Comparison of ENCODE assay signal across 30 cellular contexts in genomic region chr3:138384971-138385370, GRCh38. TPM values are rescaled to one million over a fixed set of nuclear protein-coding genes. Genes with fewer than 3 reads are reported as not detected.
A peak's percentile ranks its signal among the peaks of the same experiment; 100 is the strongest.
DNase-seq lines count a peak whose midpoint lies in the region; ATAC-seq, FAIRE-seq and TF ChIP-seq lines count a peak whose summit lies in the region.
"Had no signal": no experiment of that assay in that cellular context is flagged by ENCODE, and none has a peak within 500 bp of the region (broad histone marks: within the 10 kb centered on the region; RNA-seq: fewer than 3 reads in every experiment).

No MANE protein-coding gene starts in this region.

- no peak overlapping the region for H3K23ac ChIP-seq in trophoblast cell (ENCODE audit: low read length)

- TF ChIP-seq POLR2A in HepG2 (IDR thresholded peaks at IDR 0.05; ENCODE audit: insufficient read depth in 1 of 2, low read depth in 2 of 2, low read length in 2 of 2) (no peak), right lobe of liver (IDR thresholded peaks at IDR 0.05) (no peak), adrenal gland (IDR thresholded peaks at IDR 0.05) (no peak), prostate gland (IDR thresholded peaks at IDR 0.05) (no peak)

- no peak overlapping the region for H2AFZ ChIP-seq in HepG2 (ENCODE audit: low read length)
- no peak overlapping the region for H2AFZ ChIP-seq in trophoblast cell (ENCODE audit: insufficient read depth, low read length, poor library complexity)

- H3K4me1 ChIP-seq in HepG2 (ENCODE audit: insufficient read depth, low read length), result peaks cover 32% of the 10 kb centered on the region
- peaks cover 0 to 9% (median 0%) of the 10 kb centered on the region in 4 donors for H3K4me1 ChIP-seq in right lobe of liver
- peaks cover 38 to 44% of the 10 kb centered on the region in 2 donors for H3K4me1 ChIP-seq in adrenal gland (replicated peaks in 1 of 2)
- H3K4me1 ChIP-seq in trophoblast cell (ENCODE audit: control insufficient read depth in 1 of 2, insufficient read depth in 2 of 2, low read length in 2 of 2), result peaks cover 19 to 29% of the 10 kb centered on the region in 2 experiments
- H3K4me1 ChIP-seq in prostate gland (replicated peaks), result no peaks in the 10 kb centered on the region
- H3K4me1 ChIP-seq: BLaER1 had no signal

- H2AK5ac ChIP-seq in trophoblast cell (ENCODE audit: low read length), result no peak overlapping the region

- no peak overlapping the region for H2BK5ac ChIP-seq in trophoblast cell (ENCODE audit: low read depth, low read length, poor library complexity)

- no peak overlapping the region for H3K18ac ChIP-seq in trophoblast cell (ENCODE audit: low read length)

- no peak overlapping the region for H3K14ac ChIP-seq in trophoblast cell (ENCODE audit: low read length)

- H3K4me3 ChIP-seq in HepG2 (replicated peaks in 1 of 3; ENCODE audit: insufficient read depth in 1 of 3, low read depth in 2 of 3, low read length in 3 of 3) (no peak overlapping the region), right lobe of liver (no peak overlapping the region), adrenal gland (no peak overlapping the region), trophoblast cell (ENCODE audit: low read depth, low read length) (no peak overlapping the region), prostate gland (no peak overlapping the region)
- H3K4me3 ChIP-seq: BLaER1, lung, uterus had no signal

- no peak overlapping the region for H4K8ac ChIP-seq in trophoblast cell (ENCODE audit: low read depth, low read length)

- intact Hi-C loops in HepG2 (cut with micrococcal nuclease; ENCODE audit: unreplicated experiment) (no loop called here), right lobe of liver (cut with DNase I) (no loop called here), adrenal gland (cut with DNase I) (no loop called here), prostate gland (cut with DNase I) (loop anchor here (5.0 kb wide), 1 partner anchor 38 kb away; the partner anchor contains the start of gene MRAS)

- H3K4me2 ChIP-seq in HepG2 (ENCODE audit: low read depth, low read length), result no peak overlapping the region
- no peak overlapping the region for H3K4me2 ChIP-seq in trophoblast cell (ENCODE audit: low read length)
- H3K4me2 ChIP-seq: BLaER1 had no signal

- H3K79me2 ChIP-seq in HepG2 (ENCODE audit: insufficient read depth, low read length) (no peaks in the 10 kb centered on the region), trophoblast cell (ENCODE audit: control insufficient read depth, insufficient read depth, low read length, poor library complexity) (peaks cover under 1% of the 10 kb centered on the region)

- H2BK12ac ChIP-seq in trophoblast cell (ENCODE audit: low read length), result no peak overlapping the region

- POLR2A ChIA-PET in HepG2 (lab: Yijun Ruan, JAX), result no interaction called here

- TF ChIP-seq RAD21 in HepG2 (CRISPR knock-in tag; IDR thresholded peaks at IDR 0.05), result no peak

- H3K36me3 ChIP-seq in HepG2 (replicated peaks in 1 of 2; ENCODE audit: control insufficient read depth in 1 of 2, insufficient read depth in 2 of 2, low read length in 2 of 2) (0 out of 5 replicates have a peak, but pooled peaks cover 0 to 3% of the 10 kb centered on the region in 2 experiments), right lobe of liver (no peaks in the 10 kb centered on the region), adrenal gland (replicated peaks in 1 of 2) (no peaks in the 10 kb centered on the region), trophoblast cell (ENCODE audit: control insufficient read depth in 1 of 2, insufficient read depth in 2 of 2, low read length in 2 of 2) (peaks cover 0 to 3% of the 10 kb centered on the region in 2 experiments), prostate gland (no peaks in the 10 kb centered on the region)
- H3K36me3 ChIP-seq: BLaER1, uterus had no signal

- H3K27ac ChIP-seq in HepG2 (ENCODE audit: extremely low read length, insufficient read depth, low read length) (no peak overlapping the region), right lobe of liver (no peak overlapping the region), adrenal gland (peak overlapping the region in 4 of 5 donors; percentile 3 to 92 (median 62)), trophoblast cell (ENCODE audit: low read depth, low read length) (no peak overlapping the region), prostate gland (no peak overlapping the region)
- H3K27ac ChIP-seq: BLaER1 had no signal

- ATAC-seq in HepG2, result no peak
- no peak for ATAC-seq in right lobe of liver
- no peak for ATAC-seq in GM19023 (IDR thresholded peaks at IDR 0.05; ENCODE audit: unreplicated experiment)
- no peak for ATAC-seq in GM18907 (IDR thresholded peaks at IDR 0.05; ENCODE audit: unreplicated experiment)
- ATAC-seq: esophagus mucosa; natural killer cell; stimulated activated effector memory CD8-positive, alpha-beta T cell treated with anti-CD3 and anti-CD28 coated beads, Interleukin-12 subunit alpha, Interleukin-12 subunit beta, amount 100 ng/mL, for 72 hours; T-cell; WTC11 had no signal

- no peak for TF ChIP-seq CTCF in HepG2 (CRISPR knock-in tag; IDR thresholded peaks at IDR 0.05)
- no peak for TF ChIP-seq CTCF in right lobe of liver (IDR thresholded peaks at IDR 0.05)
- no peak for TF ChIP-seq CTCF in adrenal gland (IDR thresholded peaks at IDR 0.05)
- no peak for TF ChIP-seq CTCF in prostate gland (IDR thresholded peaks at IDR 0.05)

- BruUV-seq in HepG2 (replicated peaks; lab: Mats Ljungman, UMichigan), result no TSS peak

- H3K9me3 ChIP-seq in HepG2 (ENCODE audit: low read length) (no peaks in the 10 kb centered on the region), right lobe of liver (no peaks in the 10 kb centered on the region), adrenal gland (replicated peaks in 1 of 3) (no peaks in the 10 kb centered on the region), trophoblast cell (ENCODE audit: insufficient read depth, low read depth, low read length) (no peaks in the 10 kb centered on the region), prostate gland (no peaks in the 10 kb centered on the region)
- H3K9me3 ChIP-seq: BLaER1, uterus had no signal

- H3K9ac ChIP-seq in HepG2 (ENCODE audit: insufficient read depth, low read depth, low read length) (no peak overlapping the region), trophoblast cell (ENCODE audit: low read length) (no peak overlapping the region)
- H3K9ac ChIP-seq: BLaER1 had no signal

- TF ChIP-seq EP300 in HepG2 (IDR thresholded peaks at IDR 0.05; ENCODE audit: low read depth in 2 of 2, low read length in 2 of 2) (no peak), HepG2 (CRISPR knock-in tag; IDR thresholded peaks at IDR 0.05; ENCODE audit: borderline replicate concordance) (no peak)

- DNase-seq in HepG2 (ENCODE audit: low spot score) (peak; percentile 25), right lobe of liver (no peak), adrenal gland (peak in 6 of 7 donors; percentile 52 to 71 (median 63)), trophoblast cell (no peak), prostate gland (ENCODE audit: low spot score) (no peak)
- DNase-seq: activated CD4-positive, alpha-beta T cell treated with anti-CD3 and anti-CD28 coated beads, Interleukin-2, amount 50 U/mL, for 1 hour; activated effector memory CD4-positive, alpha-beta T cell treated with anti-CD3 and anti-CD28 coated beads, Interleukin-2, amount 50 U/mL, for 16 hours; activated T-cell treated with anti-CD3 and anti-CD28 coated beads, Interleukin-2, amount 50 U/mL, for 24 hours; central memory CD4-positive, alpha-beta T cell; endodermal cell; foreskin fibroblast; H9; KG1; kidney; natural killer cell; NCI-H1694; NCI-H510A; nucleus accumbens; RPMI8226; T-cell; uterus had no signal

- CTCF ChIA-PET in HepG2 (lab: Yijun Ruan, JAX; ENCODE audit: low intra/inter-chr PET ratio, low total read pairs), result no interaction called here

- H3K4ac ChIP-seq in trophoblast cell (ENCODE audit: low read depth, low read length), result no peak overlapping the region

- H3K79me1 ChIP-seq in trophoblast cell (ENCODE audit: low read length), result peaks cover 13% of the 10 kb centered on the region

- WGBS in HepG2 (ENCODE audit: low lambda C conversion rate), result 81% methylated on average over 5 of the region's 5 CpGs
- WGBS in right lobe of liver (ENCODE audit: insufficient coverage, low coverage, low lambda C conversion rate, missing lambda C conversion rate), result 71% methylated on average over 4 of the region's 5 CpGs
- 50 to 56% (median 52%) methylated on average over 5 of the region's 5 CpGs for WGBS in adrenal gland, 4 donors
- 86% methylated on average over 1 of the region's 5 CpGs for WGBS in trophoblast cell (ENCODE audit: extremely low coverage, insufficient coverage, insufficient read length)
- WGBS in prostate gland, result 86% methylated on average over 5 of the region's 5 CpGs

- H4K20me1 ChIP-seq in HepG2 (ENCODE audit: insufficient read depth, low read length), result no peaks in the 10 kb centered on the region
- H4K20me1 ChIP-seq: BLaER1 had no signal

- H4K91ac ChIP-seq in trophoblast cell (ENCODE audit: low read depth, low read length), result peak overlapping the region; percentile 4

- H2BK120ac ChIP-seq in trophoblast cell (ENCODE audit: insufficient read depth, low read length, poor library complexity), result no peak overlapping the region

- no peaks in the 10 kb centered on the region for H3K27me3 ChIP-seq in HepG2 (ENCODE audit: control insufficient read depth in 1 of 2, insufficient read depth in 2 of 2, low read length in 2 of 2)
- no peaks in the 10 kb centered on the region for H3K27me3 ChIP-seq in right lobe of liver
- H3K27me3 ChIP-seq in adrenal gland, result no peaks in the 10 kb centered on the region
- no peaks in the 10 kb centered on the region for H3K27me3 ChIP-seq in trophoblast cell (ENCODE audit: insufficient read depth, low read length)
- H3K27me3 ChIP-seq in prostate gland (replicated peaks; ENCODE audit: insufficient read depth), result no peaks in the 10 kb centered on the region
- H3K27me3 ChIP-seq: BLaER1, uterus had no signal

- in situ Hi-C loops in HepG2 (cut with HindIII; ENCODE audit: extremely low pct_ligation_motif_present, low pct_unique_long_range_greater_than_20kb), result no loop called here

- H4K12ac ChIP-seq in trophoblast cell (ENCODE audit: low read depth, low read length), result no peak overlapping the region

- FAIRE-seq in HepG2 (lab: Jason Lieb, UNC), result no peak
- FAIRE-seq: astrocyte, GM12892, kidney had no signal

RNA-seq across cellular contexts. Expression of gene MRAS, which starts 36.6 kb away (rescaled TPM):
- 36.2 TPM in 2 replicates for total RNA-seq in HepG2 (2016; rRNA removed; fragmentation: Illumina TruSeq; extraction: Trizol)
- total RNA-seq in HepG2 (2016; cell fraction: cytosol; rRNA removed; fragmentation: Illumina TruSeq; extraction: Trizol; ENCODE audit: low read depth), result 30.3 and 31.5 TPM in 2 replicates
- total RNA-seq in HepG2 (2016; cell fraction: insoluble cytoplasmic fraction; rRNA removed; fragmentation: Illumina TruSeq; extraction: Trizol), result 27.7 and 30.0 TPM in 2 replicates
- total RNA-seq in HepG2 (2016; cell fraction: membrane; rRNA removed; fragmentation: Illumina TruSeq; extraction: Trizol), result 59.3 and 62.6 TPM in 2 replicates
- total RNA-seq in HepG2 (2016; cell fraction: nucleus; rRNA removed; fragmentation: Illumina TruSeq; extraction: Trizol), result 24.4 and 32.5 TPM in 2 replicates
- 8.8 and 8.9 TPM in 2 replicates for polyA plus RNA-seq in HepG2 (2011; rRNA removed)
- polyA plus RNA-seq in HepG2 (2011; cell fraction: cytosol; rRNA removed), result 7.2 and 8.0 TPM in 2 replicates
- polyA plus RNA-seq in HepG2 (2011; cell fraction: nucleus; rRNA removed), result 8.6 and 8.8 TPM in 2 replicates
- 4.2 and 4.6 TPM in 2 replicates for polyA plus RNA-seq in HepG2 (2012)
- polyA plus RNA-seq in HepG2 (2016; cell fraction: cytosol; fragmentation: Illumina TruSeq; extraction: Trizol; ENCODE audit: low read depth), result 31.3 and 40.9 TPM in 2 replicates
- polyA plus RNA-seq in HepG2 (2016; cell fraction: insoluble cytoplasmic fraction; fragmentation: Illumina TruSeq; extraction: Trizol; ENCODE audit: low read depth), result 26.0 and 29.0 TPM in 2 replicates
- 49.8 and 50.3 TPM in 2 replicates for polyA plus RNA-seq in HepG2 (2016; cell fraction: membrane; fragmentation: Illumina TruSeq; extraction: Trizol; ENCODE audit: low read depth)
- polyA plus RNA-seq in HepG2 (2016; cell fraction: nucleus; fragmentation: Illumina TruSeq; extraction: Trizol; ENCODE audit: insufficient read depth, low read depth), result 34.3 and 34.5 TPM in 2 replicates
- polyA minus RNA-seq in HepG2 (2011; rRNA and poly(A)+ RNA removed; ENCODE audit: low replicate concordance), result 5.8 and 6.5 TPM in 2 replicates
- 5.4 and 5.8 TPM in 2 replicates for polyA minus RNA-seq in HepG2 (2011; cell fraction: cytosol; rRNA and poly(A)+ RNA removed)
- 5.0 and 8.8 TPM in 2 replicates for polyA minus RNA-seq in HepG2 (2011; cell fraction: nucleus; rRNA and poly(A)+ RNA removed)
- 1 to 10 TPM; 2.5 to 7.9 (median 6.9) TPM for total RNA-seq in right lobe of liver
- 100 to 1,000 TPM in 5 of 8 donors, 10 to 100 TPM in 3; 52.5 to 337 (median 109) TPM for total RNA-seq in adrenal gland
- 100 to 1,000 TPM in 1 of 3 donors, 10 to 100 TPM in 2; 47.9 to 273 (median 60.0) TPM for polyA plus RNA-seq in adrenal gland
- 22.2 and 22.6 TPM in 2 replicates for polyA plus RNA-seq in trophoblast cell (2013)
- 10 to 100 TPM in 1 of 2 donors, 1 to 10 TPM in 1; 8.7 to 25.3 TPM for total RNA-seq in prostate gland

RNA-seq across cellular contexts. Expression of gene ESYT3, which starts 49.4 kb away (rescaled TPM):
- total RNA-seq in HepG2 (2016; rRNA removed; fragmentation: Illumina TruSeq; extraction: Trizol) (0.79 and 4.1 TPM in 2 replicates), right lobe of liver (under 1 TPM in 5 of 6 experiments, not detected in 1; 0.05 to 0.92 (median 0.29) TPM), adrenal gland (under 1 TPM in 7 of 8 donors, not detected in 1; 0.14 to 0.30 (median 0.17) TPM), prostate gland (1 to 10 TPM; 1.1 to 3.2 TPM)
- 0.88 and 0.91 TPM in 2 replicates for total RNA-seq in HepG2 (2016; cell fraction: cytosol; rRNA removed; fragmentation: Illumina TruSeq; extraction: Trizol; ENCODE audit: low read depth)
- total RNA-seq in HepG2 (2016; cell fraction: insoluble cytoplasmic fraction; rRNA removed; fragmentation: Illumina TruSeq; extraction: Trizol), result 0.65 and 3.4 TPM in 2 replicates
- total RNA-seq in HepG2 (2016; cell fraction: membrane; rRNA removed; fragmentation: Illumina TruSeq; extraction: Trizol), result 0.71 and 0.86 TPM in 2 replicates
- 9.2 TPM in 2 replicates for total RNA-seq in HepG2 (2016; cell fraction: nucleus; rRNA removed; fragmentation: Illumina TruSeq; extraction: Trizol)
- polyA plus RNA-seq in HepG2 (2011; rRNA removed) (1.5 and 1.6 TPM in 2 replicates), adrenal gland (1 to 10 TPM in 1 of 3 donors, under 1 TPM in 2; 0.16 to 1.2 (median 0.30) TPM)
- 0.51 and 0.70 TPM in 2 replicates for polyA plus RNA-seq in HepG2 (2011; cell fraction: cytosol; rRNA removed)
- polyA plus RNA-seq in HepG2 (2011; cell fraction: nucleus; rRNA removed), result 8.2 and 9.2 TPM in 2 replicates
- polyA plus RNA-seq in HepG2 (2012), result 0.83 and 1.4 TPM in 2 replicates
- polyA plus RNA-seq in HepG2 (2016; cell fraction: cytosol; fragmentation: Illumina TruSeq; extraction: Trizol; ENCODE audit: low read depth), result 0.17 and 0.22 TPM in 2 replicates
- polyA plus RNA-seq in HepG2 (2016; cell fraction: insoluble cytoplasmic fraction; fragmentation: Illumina TruSeq; extraction: Trizol; ENCODE audit: low read depth), result 0.66 and 1.0 TPM in 2 replicates
- 0.15 and 0.33 TPM in 2 replicates for polyA plus RNA-seq in HepG2 (2016; cell fraction: membrane; fragmentation: Illumina TruSeq; extraction: Trizol; ENCODE audit: low read depth)
- polyA plus RNA-seq in HepG2 (2016; cell fraction: nucleus; fragmentation: Illumina TruSeq; extraction: Trizol; ENCODE audit: insufficient read depth, low read depth), result 12.9 and 13.1 TPM in 2 replicates
- 2.1 TPM in 2 replicates for polyA minus RNA-seq in HepG2 (2011; rRNA and poly(A)+ RNA removed; ENCODE audit: low replicate concordance)
- 0.35 and 1.2 TPM in 2 replicates for polyA minus RNA-seq in HepG2 (2011; cell fraction: cytosol; rRNA and poly(A)+ RNA removed)
- 9.0 and 11.3 TPM in 2 replicates for polyA minus RNA-seq in HepG2 (2011; cell fraction: nucleus; rRNA and poly(A)+ RNA removed)
- polyA plus RNA-seq in trophoblast cell (2013), result 5.0 and 5.6 TPM in 2 replicates
- total RNA-seq: natural killer cell had no signal

RNA-seq across cellular contexts. Expression of gene NME9, which starts 55.3 kb away (rescaled TPM):
- total RNA-seq in HepG2 (2016; rRNA removed; fragmentation: Illumina TruSeq; extraction: Trizol) (not detected in 2 replicates), right lobe of liver (not detected), adrenal gland (1 to 10 TPM in 2 of 8 donors, under 1 TPM in 1, not detected in 5; 0.46 to 1.9 (median 1.1) TPM), prostate gland (1 to 10 TPM in 1 of 2 donors, not detected in 1; 3.2 TPM)
- not detected in 2 replicates for total RNA-seq in HepG2 (2016; cell fraction: cytosol; rRNA removed; fragmentation: Illumina TruSeq; extraction: Trizol; ENCODE audit: low read depth)
- total RNA-seq in HepG2 (2016; cell fraction: insoluble cytoplasmic fraction; rRNA removed; fragmentation: Illumina TruSeq; extraction: Trizol), result not detected in 2 replicates
- total RNA-seq in HepG2 (2016; cell fraction: membrane; rRNA removed; fragmentation: Illumina TruSeq; extraction: Trizol), result 0.28 TPM in 1 of 2 replicates, not detected in the other
- total RNA-seq in HepG2 (2016; cell fraction: nucleus; rRNA removed; fragmentation: Illumina TruSeq; extraction: Trizol), result not detected in 2 replicates
- polyA plus RNA-seq in HepG2 (2011; rRNA removed) (not detected in 2 replicates), adrenal gland (1 to 10 TPM in 1 of 3 donors, under 1 TPM in 2; 0.46 to 2.6 (median 0.77) TPM)
- not detected in 2 replicates for polyA plus RNA-seq in HepG2 (2011; cell fraction: cytosol; rRNA removed)
- polyA plus RNA-seq in HepG2 (2011; cell fraction: nucleus; rRNA removed), result not detected in 2 replicates
- 0.37 and 0.50 TPM in 2 replicates for polyA plus RNA-seq in HepG2 (2012)
- polyA plus RNA-seq in HepG2 (2016; cell fraction: cytosol; fragmentation: Illumina TruSeq; extraction: Trizol; ENCODE audit: low read depth), result not detected in 2 replicates
- polyA plus RNA-seq in HepG2 (2016; cell fraction: insoluble cytoplasmic fraction; fragmentation: Illumina TruSeq; extraction: Trizol; ENCODE audit: low read depth), result not detected in 2 replicates
- polyA plus RNA-seq in HepG2 (2016; cell fraction: membrane; fragmentation: Illumina TruSeq; extraction: Trizol; ENCODE audit: low read depth), result not detected in 2 replicates
- not detected in 2 replicates for polyA plus RNA-seq in HepG2 (2016; cell fraction: nucleus; fragmentation: Illumina TruSeq; extraction: Trizol; ENCODE audit: insufficient read depth, low read depth)
- not detected in 2 replicates for polyA minus RNA-seq in HepG2 (2011; rRNA and poly(A)+ RNA removed; ENCODE audit: low replicate concordance)
- polyA minus RNA-seq in HepG2 (2011; cell fraction: cytosol; rRNA and poly(A)+ RNA removed), result not detected in 2 replicates
- polyA minus RNA-seq in HepG2 (2011; cell fraction: nucleus; rRNA and poly(A)+ RNA removed), result 0.26 and 0.37 TPM in 2 replicates
- polyA plus RNA-seq in trophoblast cell (2013), result 0.15 and 0.25 TPM in 2 replicates
- total RNA-seq: esophagus mucosa, H9, natural killer cell, WTC11 had no signal

Comparison
In these comparisons a context has a peak if more than half of its experiments do, and no peak if none do; other contexts are left out.
1. DNase-seq: peak in HepG2 (single experiment) and adrenal gland (6 of 7); none in right lobe of liver (0 of 3), trophoblast cell (0 of 2) and prostate gland (single experiment).
2. H3K27ac ChIP-seq: peak in adrenal gland (4 of 5); none in HepG2 (single experiment), right lobe of liver (0 of 3), trophoblast cell (single experiment) and prostate gland (0 of 2).